Comparison of ENCODE assay signal across 1 cellular context in the genomic region with DNA sequence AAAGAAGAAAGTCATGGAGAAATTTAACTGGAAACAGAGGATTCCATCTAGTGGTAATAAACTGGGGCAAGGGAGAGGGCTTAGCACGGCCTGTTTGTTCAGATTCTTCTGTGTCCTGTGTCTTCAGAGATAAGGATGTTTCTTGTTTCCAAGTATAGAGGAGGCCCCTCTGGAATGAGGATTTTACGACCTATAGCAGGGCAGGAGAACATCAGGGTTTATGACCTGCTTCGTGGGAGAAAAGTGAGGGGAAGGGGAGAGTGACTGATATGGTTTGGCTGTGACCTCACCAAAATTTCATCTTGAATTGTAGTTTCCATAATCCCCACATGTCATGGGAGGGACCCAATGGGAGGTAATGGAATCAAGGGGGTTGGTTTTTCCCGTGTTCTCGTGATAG.
TF ChIP-seq lines count a peak whose summit lies in the region.

No MANE protein-coding gene starts in this region.

TF ChIP-seq in H1, 55 proteins besides CTCF, POLR2A, EP300 and RAD21:
- TF ChIP-seq HDAC6 (IDR thresholded peaks at IDR 0.05; ENCODE audit: low read depth, low read length) (no peak), CEBPB (IDR thresholded peaks at IDR 0.05; ENCODE audit: low read depth, low read length) (no peak), NANOG (IDR thresholded peaks at IDR 0.05; ENCODE audit: insufficient read depth, low read depth, low read length, poor library complexity, severe bottlenecking) (no peak), KDM4A (IDR thresholded peaks at IDR 0.05; ENCODE audit: low read depth, low read length, severe bottlenecking) (no peak), SRF (IDR thresholded peaks at IDR 0.05; ENCODE audit: low read depth, low read length) (no peak), FOSL1 (IDR thresholded peaks at IDR 0.05; ENCODE audit: insufficient read depth, low read depth, low read length) (no peak), EGR1 (IDR thresholded peaks at IDR 0.05; ENCODE audit: borderline replicate concordance, low read depth, low read length) (no peak)
- TF ChIP-seq, protein P1, sequence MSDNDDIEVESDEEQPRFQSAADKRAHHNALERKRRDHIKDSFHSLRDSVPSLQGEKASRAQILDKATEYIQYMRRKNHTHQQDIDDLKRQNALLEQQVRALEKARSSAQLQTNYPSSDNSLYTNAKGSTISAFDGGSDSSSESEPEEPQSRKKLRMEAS (IDR thresholded peaks at IDR 0.05), result no peak
TF ChIP-seq in H1: peak in this region for 0.
